Comparison of ENCODE assay signal across 24 cellular contexts in the genomic region with DNA sequence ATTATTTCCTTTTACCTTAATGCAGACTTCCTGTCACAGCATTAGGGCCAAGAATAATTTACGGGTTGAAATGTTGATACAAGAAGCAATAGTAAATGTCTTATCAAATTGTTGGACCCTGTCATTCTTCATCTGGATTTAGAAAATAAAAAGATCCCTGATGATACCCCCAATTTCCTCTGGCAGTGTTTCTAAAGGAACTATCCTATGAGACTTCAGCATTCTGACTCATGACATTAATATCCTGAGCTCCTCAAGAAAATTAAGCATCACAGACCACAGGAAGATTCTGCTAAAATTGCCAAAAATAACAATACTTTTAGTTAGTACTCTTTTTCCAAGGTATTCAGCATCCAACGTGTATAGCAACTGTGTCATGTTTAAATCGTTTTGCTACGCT.
DNase-seq lines count a peak whose midpoint lies in the region; TF ChIP-seq lines count a peak whose summit lies in the region.
"Had no signal": no experiment of that assay in that cellular context is flagged by ENCODE, and none has a peak within 500 bp of the region (broad histone marks: within the 10 kb centered on the region; RNA-seq: fewer than 3 reads in every experiment).

No MANE protein-coding gene starts in this region.

- no peak for TF ChIP-seq CTCF in astrocyte of the spinal cord (IDR thresholded peaks at IDR 0.05; ENCODE audit: low read depth, low read length)
- TF ChIP-seq CTCF in transverse colon (IDR thresholded peaks at IDR 0.05): no peak

- no peak for TF ChIP-seq EP300 in transverse colon (IDR thresholded peaks at IDR 0.05; ENCODE audit: low read depth)

- in situ Hi-C loops in astrocyte of the spinal cord (cut with HindIII; ENCODE audit: low sequenced_read_pairs): no loop called here
- in situ Hi-C loops in ACHN (cut with HindIII; ENCODE audit: low pct_ligation_motif_present, low pct_unique_long_range_greater_than_20kb, low sequenced_read_pairs): no loop called here
- in situ Hi-C loops in transverse colon (cut with MboI; ENCODE audit: low pct_ligation_motif_present in 1 of 4, low pct_unique_long_range_greater_than_20kb in 1 of 4, low sequenced_read_pairs in 3 of 4): no loop called here

- WGBS in transverse colon (ENCODE audit: low coverage in 1 of 2), 2 donors: 68 to 88% methylated on average over 4 of the region's 4 CpGs

- intact Hi-C loops in transverse colon (cut with DNase I; ENCODE audit: low total_unique reads): no loop called here

- no peaks in the 10 kb centered on the region for H3K36me3 ChIP-seq in transverse colon
- H3K36me3 ChIP-seq: BLaER1, gastroesophageal sphincter, lower lobe of right lung had no signal

- H3K4me1 ChIP-seq in transverse colon: no peaks in the 10 kb centered on the region
- H3K4me1 ChIP-seq: BLaER1, gastroesophageal sphincter, lower lobe of right lung had no signal

- H3K27ac ChIP-seq in transverse colon: no peak overlapping the region
- H3K27ac ChIP-seq: BLaER1, gastroesophageal sphincter, lower lobe of right lung, skin epidermis had no signal

- H3K4me3 ChIP-seq in astrocyte of the spinal cord (ENCODE audit: low read depth, low read length): no peak overlapping the region
- no peak overlapping the region for H3K4me3 ChIP-seq in transverse colon
- H3K4me3 ChIP-seq: BLaER1, gastroesophageal sphincter, lower lobe of right lung, skin epidermis had no signal

- DNase-seq in AG08396 (ENCODE audit: low spot score) (peak; percentile 37), HS-5 (ENCODE audit: low read depth) (peak; percentile 20), astrocyte of the spinal cord (ENCODE audit: low read depth, low spot score) (peak; percentile 80), kidney tubule cell (ENCODE audit: low spot score) (peak; percentile 22), ACHN (no peak), transverse colon (no peak), COLO829 (ENCODE audit: low spot score) (no peak)
- DNase-seq in activated CD4-positive, alpha-beta T cell treated with anti-CD3 and anti-CD28 coated beads, Interleukin-2, amount 50 U/mL, for 4 hours: no peak
- DNase-seq: activated B cell treated with CpG ODN at 0.5 μM for 24 hours; DMS 273 treated with DMSO at 0.1 percent for 48 hours; H9; Kasumi-1; lower lobe of right lung; naive B cell; NCI-H1436; NCI-H345; posterior cingulate gyrus; SHP77; stimulated activated CD4-positive, alpha-beta T cell treated with anti-CD3 and anti-CD28 coated beads, Interleukin-4, amount 100 ng/mL, for 4 hours; stimulated activated CD8-positive, alpha-beta memory T cell treated with anti-CD3 and anti-CD28 coated beads, Interleukin-4, amount 100 ng/mL, for 48 hours; T-helper 2 cell had no signal

- no peaks in the 10 kb centered on the region for H3K27me3 ChIP-seq in transverse colon
- H3K27me3 ChIP-seq: BLaER1, gastroesophageal sphincter had no signal

- no peak for TF ChIP-seq POLR2A in transverse colon (IDR thresholded peaks at IDR 0.05)

- H3K9me3 ChIP-seq in transverse colon: peaks cover 0 to 4% of the 10 kb centered on the region in 2 donors
- H3K9me3 ChIP-seq: BLaER1, gastroesophageal sphincter, lower lobe of right lung had no signal

Comparison
In these comparisons a context has a peak if more than half of its experiments do, and no peak if none do; other contexts are left out.
1. DNase-seq: peak in AG08396 (single experiment), HS-5 (single experiment), astrocyte of the spinal cord (single experiment) and kidney tubule cell (single experiment); none in ACHN (single experiment), activated CD4-positive, alpha-beta T cell treated with anti-CD3 and anti-CD28 coated beads, Interleukin-2, amount 50 U/mL, for 4 hours (0 of 2), transverse colon (single experiment) and COLO829 (single experiment).